ENCODE assay signal across 8 cellular contexts in the genomic region with DNA sequence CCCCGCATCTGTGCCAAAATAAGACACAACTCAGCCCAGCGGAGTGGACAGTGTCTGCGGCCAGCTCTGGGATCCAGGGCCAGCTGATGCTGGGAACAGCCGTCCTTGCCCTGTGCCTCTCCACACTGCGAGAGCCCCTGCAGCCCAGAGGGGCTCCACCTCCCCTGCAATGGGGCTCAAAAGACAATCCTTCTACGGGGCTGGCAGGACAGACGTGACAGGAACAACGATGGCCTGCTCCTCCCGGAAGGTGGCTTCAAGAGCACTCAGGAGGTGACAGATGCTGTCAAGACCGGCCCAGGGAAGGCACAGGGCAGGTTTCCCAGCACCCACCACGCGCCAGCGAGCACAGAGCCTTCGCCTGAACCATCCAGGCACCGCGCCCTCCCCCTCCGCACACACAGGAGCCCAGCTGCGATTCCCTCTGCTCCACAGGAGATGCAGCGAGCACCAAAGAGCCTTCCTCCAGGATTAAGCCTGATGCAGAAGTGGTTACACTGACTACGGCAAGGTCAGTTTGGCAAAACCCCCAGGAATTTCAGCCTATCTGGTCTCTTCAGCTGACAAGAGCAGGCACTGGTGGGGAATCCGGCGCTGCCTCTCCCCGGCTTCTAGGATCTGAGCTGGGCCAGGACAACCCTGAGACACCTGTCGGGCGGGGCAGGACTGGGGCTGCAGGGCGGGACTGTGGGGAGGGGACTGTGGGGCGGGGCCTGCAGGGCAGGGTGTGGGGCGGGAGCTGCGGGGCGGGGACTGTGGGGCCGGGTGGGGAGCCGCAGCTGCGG.
DNase-seq lines count a peak whose midpoint lies in the region; ATAC-seq, FAIRE-seq and TF ChIP-seq lines count a peak whose summit lies in the region.

No MANE protein-coding gene starts in this region.

- H2AFZ ChIP-seq in astrocyte (ENCODE audit: low read depth, low read length) = no peak overlapping the region

- H3K36me3 ChIP-seq in MG63 (peaks cover 17% of the 10 kb centered on the region), astrocyte (ENCODE audit: insufficient read depth, low read length) (no peaks in the 10 kb centered on the region)

- no peak for ATAC-seq in HG02973 (IDR thresholded peaks at IDR 0.05; ENCODE audit: unreplicated experiment)
- no peak for ATAC-seq in activated CD4-positive, CD25-positive, alpha-beta regulatory T cell treated with anti-CD3 and anti-CD28 coated beads, Interleukin-2, amount 50 U/mL, for 24 hours

- peak overlapping the region; percentile 83 for H3K4me2 ChIP-seq in astrocyte (ENCODE audit: low read length)

- peaks cover 88% of the 10 kb centered on the region for H3K4me1 ChIP-seq in astrocyte (ENCODE audit: insufficient read depth, low read length)

- DNase-seq in MG63 (peak; percentile 46), astrocyte (ENCODE audit: low read depth) (peak; percentile 69), kidney glomerular epithelial cell (lab: John Stamatoyannopoulos, UW) (peak; percentile 39)
- no peak for DNase-seq in activated CD8-positive, alpha-beta memory T cell treated with anti-CD3 and anti-CD28 coated beads for 24 hours

- no peak overlapping the region for H3K4me3 Mint-ChIP-seq in astrocyte (ENCODE audit: unreplicated experiment)

- H3K27ac Mint-ChIP-seq in astrocyte (ENCODE audit: unreplicated experiment) = peak overlapping the region; percentile 94

- peaks cover 7% of the 10 kb centered on the region for H4K20me1 ChIP-seq in astrocyte (ENCODE audit: insufficient read depth, low read length)

- no peak for FAIRE-seq in astrocyte (lab: Jason Lieb, UNC)

- H3K27ac ChIP-seq in C4-2B (peak overlapping the region; percentile 90), astrocyte (ENCODE audit: low read depth, low read length) (peak overlapping the region; percentile 94), temporal lobe (ENCODE audit: low read depth, low read length) (peak overlapping the region; percentile 59)

- TF ChIP-seq CTCF in C4-2B (conservative IDR thresholded peaks at IDR 0.05) (no peak), astrocyte (IDR thresholded peaks at IDR 0.05; ENCODE audit: insufficient read depth, low read depth, low read length) (no peak)

- H3K79me2 ChIP-seq in astrocyte (ENCODE audit: insufficient read depth, low read length) = peaks cover 86% of the 10 kb centered on the region

- peak overlapping the region; percentile 76 for H3K9ac ChIP-seq in astrocyte (ENCODE audit: low read length)

- peaks cover 90% of the 10 kb centered on the region for H3K4me1 Mint-ChIP-seq in astrocyte (ENCODE audit: low read depth, unreplicated experiment)

- H3K9me3 ChIP-seq in MG63 = no peaks in the 10 kb centered on the region
- no peaks in the 10 kb centered on the region for H3K9me3 ChIP-seq in astrocyte (ENCODE audit: insufficient read depth, low read depth, low read length)

- no peaks in the 10 kb centered on the region for H3K9me3 Mint-ChIP-seq in astrocyte (ENCODE audit: unreplicated experiment)

- H3K36me3 Mint-ChIP-seq in astrocyte (ENCODE audit: low read depth, unreplicated experiment) = peaks cover 19% of the 10 kb centered on the region

- H3K27me3 ChIP-seq in MG63 (no peaks in the 10 kb centered on the region), astrocyte (ENCODE audit: insufficient read depth, low read length) (no peaks in the 10 kb centered on the region)

- H3K27me3 Mint-ChIP-seq in astrocyte (ENCODE audit: low read depth, unreplicated experiment) = no peaks in the 10 kb centered on the region

- H3K4me3 ChIP-seq in MG63 (peak overlapping the region; percentile 11; the same call in 1 of the 2 replicates), astrocyte (ENCODE audit: insufficient read depth, low read depth, low read length) (peak overlapping the region; percentile 37)
